ENCODE assay signal across 25 cellular contexts in genomic region chr1:193666485-193667083, GRCh38.
"Had no signal": no experiment of that assay in that cellular context is flagged by ENCODE, and none has a peak within 500 bp of the region (broad histone marks: within the 10 kb centered on the region; RNA-seq: fewer than 3 reads in every experiment).

No MANE protein-coding gene starts in this region.

- H3K36me3 ChIP-seq: Peyer's patch, SJCRH30 had no signal

- H3K4me3 Mint-ChIP-seq: activated CD8-positive, alpha-beta memory T cell treated with anti-CD3 and anti-CD28 coated beads, Interleukin-2, amount 10 ng/mL, durations not matched to agents 7 days and 5 days; activated naive CD4-positive, alpha-beta T cell treated with anti-CD3 and anti-CD28 coated beads for 36 hours; activated naive CD8-positive, alpha-beta T cell; brain; central memory CD8-positive, alpha-beta T cell had no signal

- H3K27me3 ChIP-seq: Peyer's patch, SJCRH30 had no signal

- H3K27ac Mint-ChIP-seq: activated CD8-positive, alpha-beta memory T cell treated with anti-CD3 and anti-CD28 coated beads, Interleukin-2, amount 10 ng/mL, durations not matched to agents 7 days and 5 days; activated naive CD4-positive, alpha-beta T cell treated with anti-CD3 and anti-CD28 coated beads for 36 hours; activated naive CD8-positive, alpha-beta T cell; brain had no signal

- ATAC-seq: activated CD8-positive, alpha-beta memory T cell treated with anti-CD3 and anti-CD28 coated beads, Interleukin-2, amount 10 ng/mL, durations not matched to agents 7 days and 5 days had no signal

- H3K27ac ChIP-seq: KMS-11, Peyer's patch, RWPE1, SJCRH30, VCaP had no signal

- DNase-seq: activated CD4-positive, CD25-positive, alpha-beta regulatory T cell; activated CD8-positive, alpha-beta memory T cell treated with anti-CD3 and anti-CD28 coated beads, Interleukin-2, amount 10 ng/mL, durations not matched to agents 7 days and 5 days; activated gamma-delta T cell; activated naive CD4-positive, alpha-beta T cell treated with anti-CD3 and anti-CD28 coated beads for 36 hours; amygdala; cortex of kidney; NCI-H1092; NCI-H1417 treated with DMSO at 0.1 percent for 48 hours; NCI-H1694; NCI-H2029; NCI-H2107; NCI-H2171 treated with DMSO at 0.1 percent for 48 hours; NCI-H226; NCI-H526 treated with DMSO at 0.1 percent for 48 hours; NK-92 treated with Interleukin-12 subunit alpha and Interleukin-12 subunit beta, amount 100 ng/mL, for 24 hours; OCI-M1; Peyer's patch; Right ventricle myocardium superior; SJCRH30 had no signal

- H3K9me3 Mint-ChIP-seq: central memory CD8-positive, alpha-beta T cell had no signal

- H3K9me3 ChIP-seq: Peyer's patch, SJCRH30 had no signal

- H3K4me1 Mint-ChIP-seq: brain; central memory CD8-positive, alpha-beta T cell had no signal

- H3K4me1 ChIP-seq: Peyer's patch, SJCRH30 had no signal

- H3K36me3 Mint-ChIP-seq: activated naive CD8-positive, alpha-beta T cell; brain had no signal

- H3K27me3 Mint-ChIP-seq: activated CD8-positive, alpha-beta memory T cell treated with anti-CD3 and anti-CD28 coated beads, Interleukin-2, amount 10 ng/mL, durations not matched to agents 7 days and 5 days; activated naive CD8-positive, alpha-beta T cell; brain; central memory CD8-positive, alpha-beta T cell had no signal

- H3K4me3 ChIP-seq: Peyer's patch, SJCRH30 had no signal
